In the genomic region with DNA sequence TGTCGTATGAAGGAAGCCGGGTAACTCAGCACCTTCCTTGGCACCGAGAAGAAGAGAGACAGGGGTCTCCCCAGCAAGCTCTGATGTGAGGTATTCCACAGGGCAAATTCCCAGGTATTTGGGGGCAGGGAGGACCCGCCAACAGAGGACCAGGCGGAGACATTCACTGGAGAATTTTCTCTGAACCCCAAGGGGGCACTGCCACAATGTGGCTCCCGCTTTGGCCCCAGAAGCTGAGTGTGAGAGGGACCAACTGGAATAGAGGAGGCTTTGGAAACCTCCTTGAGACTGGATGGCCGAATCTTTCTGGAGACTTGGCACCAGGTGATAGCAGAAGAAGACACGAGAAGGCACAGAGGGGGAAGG, we compare ENCODE assay signal across 11 cellular contexts. TPM values are rescaled to one million over a fixed set of nuclear protein-coding genes. Genes with fewer than 3 reads are reported as not detected.
DNase-seq lines count a peak whose midpoint lies in the region; TF ChIP-seq lines count a peak whose summit lies in the region.
"Had no signal": no experiment of that assay in that cellular context is flagged by ENCODE, and none has a peak within 500 bp of the region (broad histone marks: within the 10 kb centered on the region; RNA-seq: fewer than 3 reads in every experiment).

No MANE protein-coding gene starts in this region.

- TF ChIP-seq CTCF in MCF 10A (IDR thresholded peaks at IDR 0.05; ENCODE audit: unreplicated experiment), result no peak
- TF ChIP-seq CTCF in mammary epithelial cell (conservative IDR thresholded peaks at IDR 0.05 in 1 of 2, IDR thresholded peaks at IDR 0.05 in 1 of 2; ENCODE audit: extremely low read depth in 1 of 2, insufficient read depth in 1 of 2, low read depth in 1 of 2, low read length in 2 of 2), result no peak
- no peak for TF ChIP-seq CTCF in astrocyte of the cerebellum (IDR thresholded peaks at IDR 0.05; ENCODE audit: low read depth, low read length, missing control alignments)
- TF ChIP-seq CTCF in suprapubic skin (IDR thresholded peaks at IDR 0.05), result no peak
- no peak for TF ChIP-seq CTCF in tibial nerve (IDR thresholded peaks at IDR 0.05)

- no peak overlapping the region for H3K27ac Mint-ChIP-seq in MCF 10A (ENCODE audit: low read depth, unreplicated experiment)

- no peak for DNase-seq in MCF 10A (ENCODE audit: unreplicated experiment)
- no peak for DNase-seq in mammary epithelial cell
- no peak for DNase-seq in astrocyte of the cerebellum (ENCODE audit: low read depth)
- DNase-seq in suprapubic skin (ENCODE audit: low spot score in 2 of 2), result no peak
- no peak for DNase-seq in activated gamma-delta T cell (lab: John Stamatoyannopoulos, UW)
- no peak for DNase-seq in EL
- DNase-seq in tibial nerve (ENCODE audit: low spot score in 2 of 2), result no peak
- DNase-seq: NCI-H2029 had no signal

- no peaks in the 10 kb centered on the region for H3K27me3 ChIP-seq in mammary epithelial cell (ENCODE audit: insufficient read depth, low read length)
- H3K27me3 ChIP-seq in iPS-20b (ENCODE audit: insufficient read depth, low read length), result peaks cover 34% of the 10 kb centered on the region
- H3K27me3 ChIP-seq in suprapubic skin, result no peaks in the 10 kb centered on the region
- no peaks in the 10 kb centered on the region for H3K27me3 ChIP-seq in tibial nerve

- H3K36me3 Mint-ChIP-seq in MCF 10A (ENCODE audit: insufficient read depth, unreplicated experiment), result peaks cover 6% of the 10 kb centered on the region

- 83% methylated on average over 5 of the region's 8 CpGs for WGBS in mammary epithelial cell (ENCODE audit: low coverage, missing lambda C conversion rate)
- WGBS in suprapubic skin, result 66% methylated on average over 6 of the region's 8 CpGs
- 63 to 85% methylated on average over 6 to 8 of the region's 8 CpGs for WGBS in tibial nerve, 2 donors

- H3K79me2 ChIP-seq in mammary epithelial cell (ENCODE audit: insufficient read depth, low read length), result peaks cover 27% of the 10 kb centered on the region

- POLR2A ChIA-PET in MCF 10A (lab: Yijun Ruan, JAX), result interaction anchor here (0.6 to 6.4 kb wide), 4 partner anchors 9 to 1845 kb away, joined by 3 to 47 read pairs (median 4); no protein-coding TSS in a partner anchor

- H3K4me1 ChIP-seq in mammary epithelial cell (ENCODE audit: insufficient read depth, low read length) (peaks cover 15% of the 10 kb centered on the region), iPS-20b (ENCODE audit: insufficient read depth, low read length) (peaks cover 2% of the 10 kb centered on the region; the same call in 1 of the 2 replicates), suprapubic skin (peaks cover 15% of the 10 kb centered on the region), tibial nerve (peaks cover 0 to 8% (median 0%) of the 10 kb centered on the region in 4 donors)

- H3K27ac ChIP-seq in mammary epithelial cell (ENCODE audit: insufficient read depth, low read depth, low read length) (no peak overlapping the region), iPS-20b (ENCODE audit: low read length) (no peak overlapping the region), suprapubic skin (no peak overlapping the region), tibial nerve (peak overlapping the region in 1 of 4 donors; percentile 79)
- H3K27ac ChIP-seq: left lung had no signal

- H3K4me1 Mint-ChIP-seq in MCF 10A (ENCODE audit: insufficient read depth, unreplicated experiment), result peaks cover 35% of the 10 kb centered on the region
- H3K4me1 Mint-ChIP-seq: neural crest cell had no signal

- H3K9ac ChIP-seq in mammary epithelial cell (ENCODE audit: insufficient read depth, low read length) (no peak overlapping the region), iPS-20b (ENCODE audit: low read depth, low read length) (no peak overlapping the region)

- TF ChIP-seq EP300 in suprapubic skin (IDR thresholded peaks at IDR 0.05), result no peak
- TF ChIP-seq EP300 in tibial nerve (IDR thresholded peaks at IDR 0.05), result no peak

- no peaks in the 10 kb centered on the region for H4K20me1 ChIP-seq in mammary epithelial cell (ENCODE audit: insufficient read depth, low read length)

- H3K9me3 Mint-ChIP-seq in MCF 10A (ENCODE audit: unreplicated experiment), result peaks cover 6% of the 10 kb centered on the region
- H3K9me3 Mint-ChIP-seq: neural crest cell had no signal

- H3K4me3 ChIP-seq in mammary epithelial cell (replicated peaks in 1 of 3; ENCODE audit: insufficient read depth in 1 of 3, low read depth in 2 of 3, low read length in 3 of 3) (no peak overlapping the region), astrocyte of the cerebellum (ENCODE audit: low read depth, low read length) (peak overlapping the region; percentile 62), iPS-20b (ENCODE audit: low read length) (peak overlapping the region; percentile 39; the same call in 1 of the 2 replicates), suprapubic skin (peak overlapping the region; percentile 64), tibial nerve (peak overlapping the region in 1 of 4 donors; percentile 61)

- no peaks in the 10 kb centered on the region for H3K27me3 Mint-ChIP-seq in MCF 10A (ENCODE audit: insufficient read depth, unreplicated experiment)

- H3K36me3 ChIP-seq in mammary epithelial cell (ENCODE audit: insufficient read depth, low read length) (no peaks in the 10 kb centered on the region), iPS-20b (ENCODE audit: insufficient read depth, low read depth, low read length) (no peaks in the 10 kb centered on the region), suprapubic skin (no peaks in the 10 kb centered on the region), tibial nerve (no peaks in the 10 kb centered on the region)
- H3K36me3 ChIP-seq: left lung had no signal

- H3K4me2 ChIP-seq in mammary epithelial cell (ENCODE audit: insufficient read depth, low read depth, low read length), result no peak overlapping the region

- dilution Hi-C loops in mammary epithelial cell (cut with HindIII; ENCODE audit: low sequenced_read_pairs), result no loop called here

- no TSS peak for BruUV-seq in MCF 10A (replicated peaks; lab: Mats Ljungman, UMichigan)
- BruUV-seq in mammary epithelial cell (replicated peaks; lab: Mats Ljungman, UMichigan), result no TSS peak

- intact Hi-C loops in MCF 10A (cut with micrococcal nuclease), result no loop called here
- intact Hi-C loops in mammary epithelial cell (cut with micrococcal nuclease), result loop anchor here (10.0 kb wide), 1 partner anchor 220 kb away; no protein-coding TSS in a partner anchor

- TF ChIP-seq POLR2A in suprapubic skin (IDR thresholded peaks at IDR 0.05) (no peak), tibial nerve (IDR thresholded peaks at IDR 0.05) (no peak)

- H3K9me3 ChIP-seq in mammary epithelial cell (replicated peaks; ENCODE audit: insufficient read depth, low read length), result no peaks in the 10 kb centered on the region
- no peaks in the 10 kb centered on the region for H3K9me3 ChIP-seq in iPS-20b (ENCODE audit: insufficient read depth, low read depth, low read length)
- H3K9me3 ChIP-seq in suprapubic skin, result no peaks in the 10 kb centered on the region
- H3K9me3 ChIP-seq in tibial nerve, result no peaks in the 10 kb centered on the region
- H3K9me3 ChIP-seq: left lung had no signal

- H3K4me3 Mint-ChIP-seq in MCF 10A (ENCODE audit: unreplicated experiment), result peak overlapping the region; percentile 42
- H3K4me3 Mint-ChIP-seq: neural crest cell had no signal

- in situ Hi-C loops in mammary epithelial cell (cut with MboI; ENCODE audit: low sequenced_read_pairs in 2 of 2) (no loop called here), astrocyte of the cerebellum (cut with HindIII; ENCODE audit: low sequenced_read_pairs) (no loop called here)

- CTCF ChIA-PET in MCF 10A (lab: Yijun Ruan, JAX) (interaction anchor here (1.3 to 2.7 kb wide), 2 partner anchors 149 to 657 kb away, joined by 3 to 10 read pairs; no protein-coding TSS in a partner anchor), mammary epithelial cell (lab: Charles Lee; ENCODE audit: low non-redundant PET) (no interaction called here)

- no peak overlapping the region for H2AFZ ChIP-seq in mammary epithelial cell (ENCODE audit: low read depth, low read length)

RNA-seq across cellular contexts. Expression of a gene that starts 0.7 kb away (rescaled TPM):
- total RNA-seq in MCF 10A (2022), result 12.9 and 19.3 TPM in 2 replicates
- 10 to 100 TPM; 26.5 to 32.2 TPM for total RNA-seq in mammary epithelial cell
- polyA plus RNA-seq in mammary epithelial cell, result 9.1 TPM
- 46.5 TPM for polyA minus RNA-seq in mammary epithelial cell
- total RNA-seq in suprapubic skin, result 100 to 1,000 TPM in 2 of 4 donors, 10 to 100 TPM in 2; 55.8 to 140 (median 78.7) TPM
- 10 to 100 TPM; 14.5 to 84.6 (median 41.4) TPM for total RNA-seq in tibial nerve

Comparison
In these comparisons a context has a peak if more than half of its experiments do, and no peak if none do; other contexts are left out.
1. H3K4me3 ChIP-seq: peak in astrocyte of the cerebellum (single experiment), iPS-20b (single experiment) and suprapubic skin (single experiment); none in mammary epithelial cell (0 of 3).